ENCODE assay signal across 8 cellular contexts in genomic region chr12:6851921-6852650, GRCh38. TPM values are rescaled to one million over a fixed set of nuclear protein-coding genes. Genes with fewer than 3 reads are reported as not detected.
DNase-seq lines count a peak whose midpoint lies in the region; ATAC-seq, FAIRE-seq and TF ChIP-seq lines count a peak whose summit lies in the region.

Gene USP5 (plus strand): TSS chr12:6852150. CDS start chr12:6852180, 30 bp downstream.

- H3K79me1 ChIP-seq in trophoblast cell (ENCODE audit: low read length) = peaks cover 5% of the 10 kb centered on the region

- H2BK120ac ChIP-seq in trophoblast cell (ENCODE audit: insufficient read depth, low read length, poor library complexity) = peak within 1 kb of the TSS; percentile 7

- intact Hi-C loops in transverse colon (cut with DNase I; ENCODE audit: low total_unique reads) = no loop called here

- H4K8ac ChIP-seq in trophoblast cell (ENCODE audit: low read depth, low read length) = peak within 1 kb of the TSS; percentile 87

- no peaks in the 10 kb centered on the region for H3K27me3 ChIP-seq in cardiac muscle cell
- H3K27me3 ChIP-seq in trophoblast cell (ENCODE audit: insufficient read depth, low read length) = no peaks in the 10 kb centered on the region
- H3K27me3 ChIP-seq in transverse colon = no peaks in the 10 kb centered on the region

- H3K14ac ChIP-seq in trophoblast cell (ENCODE audit: low read length) = peak within 1 kb of the TSS; percentile 55

- H3K4ac ChIP-seq in trophoblast cell (ENCODE audit: low read depth, low read length) = peak within 1 kb of the TSS; percentile 65

- no peaks in the 10 kb centered on the region for H3K9me3 Mint-ChIP-seq in T-cell

- peak; percentile 92 for DNase-seq in GM12891 (ENCODE audit: insufficient read length, low spot score)
- peak; percentile 99 for DNase-seq in NCI-H1436 treated with DMSO at 0.1 percent for 48 hours (lab: John Stamatoyannopoulos, UW)
- peak; percentile 92 to 100 (median 99) for DNase-seq in T-cell
- DNase-seq in cardiac muscle cell (ENCODE audit: low read depth in 1 of 2, low spot score in 1 of 2) = peak; percentile 99 to 100
- DNase-seq in trophoblast cell = peak; percentile 99 to 100
- DNase-seq in transverse colon = peak; percentile 99

- in situ Hi-C loops in transverse colon (cut with MboI; ENCODE audit: low pct_ligation_motif_present in 1 of 4, low pct_unique_long_range_greater_than_20kb in 1 of 4, low sequenced_read_pairs in 3 of 4) = no loop called here

- H3K4me3 Mint-ChIP-seq in T-cell = peak within 1 kb of the TSS; percentile 79 to 98 (median 94)

- peak within 1 kb of the TSS; percentile 60 for H3K18ac ChIP-seq in trophoblast cell (ENCODE audit: low read length)

- no peaks in the 10 kb centered on the region for H3K27me3 Mint-ChIP-seq in T-cell

- H3K36me3 ChIP-seq in cardiac muscle cell (peaks cover 16% of the 10 kb centered on the region), trophoblast cell (ENCODE audit: control insufficient read depth in 1 of 2, insufficient read depth in 2 of 2, low read length in 2 of 2) (peaks cover 24 to 39% of the 10 kb centered on the region in 2 experiments), transverse colon (peaks cover 0 to 8% (median 2%) of the 10 kb centered on the region in 4 donors)

- H2BK5ac ChIP-seq in trophoblast cell (ENCODE audit: low read depth, low read length, poor library complexity) = peak within 1 kb of the TSS; percentile 27

- peaks cover 9% of the 10 kb centered on the region for H3K36me3 Mint-ChIP-seq in T-cell

- H3K4me2 ChIP-seq in trophoblast cell (ENCODE audit: low read length) = peak within 1 kb of the TSS; percentile 74

- POLR2A ChIA-PET in T-cell (lab: Charles Lee) = interaction anchor here (0.5 to 3.1 kb wide), 12 partner anchors 15 to 380 kb away, joined by 3 to 19 read pairs (median 4); partner anchors contain the start of genes C12orf57 (in 1 of the 2), ENO2 (in 1 of the 2), LPCAT3 (in 1 of the 2) and LRRC23 (in 1 of the 2)

- TF ChIP-seq CTCF in cardiac muscle cell (IDR thresholded peaks at IDR 0.05; ENCODE audit: low read depth, low read length) (no peak), transverse colon (IDR thresholded peaks at IDR 0.05) (no peak)

- CTCF ChIA-PET in T-cell (lab: Charles Lee) = interaction anchor here (0.5 to 3.9 kb wide), 31 partner anchors 13 to 1374 kb away, joined by 3 to 58 read pairs (median 4); partner anchors contain the start of genes C12orf57 (in 1 of the 2), COPS7A (in 1 of the 2), LPCAT3 (in 1 of the 2) and MLF2 (in 1 of the 2)

- H3K9me3 ChIP-seq in cardiac muscle cell (ENCODE audit: low read depth) (no peaks in the 10 kb centered on the region), trophoblast cell (ENCODE audit: insufficient read depth, low read depth, low read length) (no peaks in the 10 kb centered on the region), transverse colon (no peaks in the 10 kb centered on the region)

- peak within 1 kb of the TSS; percentile 20 for H2AFZ ChIP-seq in trophoblast cell (ENCODE audit: insufficient read depth, low read length, poor library complexity)

- peaks cover 4% of the 10 kb centered on the region for H3K79me2 ChIP-seq in trophoblast cell (ENCODE audit: control insufficient read depth, insufficient read depth, low read length, poor library complexity)

- H3K9ac ChIP-seq in trophoblast cell (ENCODE audit: low read length) = peak within 1 kb of the TSS; percentile 86

- H3K4me3 ChIP-seq in cardiac muscle cell = peak within 1 kb of the TSS; percentile 53
- peak within 1 kb of the TSS; percentile 94 for H3K4me3 ChIP-seq in trophoblast cell (ENCODE audit: low read depth, low read length)
- H3K4me3 ChIP-seq in transverse colon = peak within 1 kb of the TSS; percentile 38 to 82 (median 54)

- ATAC-seq in HG02840 (IDR thresholded peaks at IDR 0.05; ENCODE audit: low FRiP score, unreplicated experiment) (peak; percentile 77), T-cell (replicated peaks in 1 of 4) (peak; percentile 78 to 81 (median 79))

- H3K4me1 ChIP-seq in cardiac muscle cell (ENCODE audit: low read depth) (no peaks in the 10 kb centered on the region), trophoblast cell (ENCODE audit: control insufficient read depth in 1 of 2, insufficient read depth in 2 of 2, low read length in 2 of 2) (peaks cover 14 to 15% of the 10 kb centered on the region in 2 experiments), transverse colon (peaks cover 10 to 27% (median 17%) of the 10 kb centered on the region in 4 donors)

- H3K27ac ChIP-seq in adipose tissue (ENCODE audit: low read depth, low read length) (peak within 1 kb of the TSS; percentile 74), cardiac muscle cell (peak within 1 kb of the TSS; percentile 84), trophoblast cell (ENCODE audit: low read depth, low read length) (peak within 1 kb of the TSS; percentile 55), transverse colon (peak within 1 kb of the TSS; percentile 97 to 99 (median 98))

- TF ChIP-seq POLR2A in GM12891 (IDR thresholded peaks at IDR 0.05; ENCODE audit: low read depth, low read length) (peak; percentile 85), transverse colon (IDR thresholded peaks at IDR 0.05) (no peak)

- H3K27ac Mint-ChIP-seq in T-cell = peak within 1 kb of the TSS; percentile 98 to 99

- peak within 1 kb of the TSS; percentile 84 for H4K91ac ChIP-seq in trophoblast cell (ENCODE audit: low read depth, low read length)

- 0% methylated on average over 64 to 65 of the region's 65 CpGs for WGBS in adipose tissue, 3 donors
- no CpG with 5 or more reads among the region's 65 CpGs for WGBS in trophoblast cell (ENCODE audit: extremely low coverage, insufficient coverage, insufficient read length)
- 0% methylated on average over 50 of the region's 65 CpGs; no CpG with 5 or more reads in 1 of the 2 donors for WGBS in transverse colon (ENCODE audit: low coverage in 1 of 2), 2 donors

- peak within 1 kb of the TSS; percentile 67 for H4K12ac ChIP-seq in trophoblast cell (ENCODE audit: low read depth, low read length)

- TF ChIP-seq EP300 in transverse colon (IDR thresholded peaks at IDR 0.05; ENCODE audit: low read depth) = no peak

- peak; percentile 100 for FAIRE-seq in GM12891 (lab: Jason Lieb, UNC)

- peaks cover 22 to 38% (median 33%) of the 10 kb centered on the region in 3 donors for H3K4me1 Mint-ChIP-seq in T-cell

- no peak within 1 kb of the TSS for H3K23ac ChIP-seq in trophoblast cell (ENCODE audit: low read length)

- peak within 1 kb of the TSS; percentile 16 for H2BK12ac ChIP-seq in trophoblast cell (ENCODE audit: low read length)

- peak within 1 kb of the TSS; percentile 76 for H2AK5ac ChIP-seq in trophoblast cell (ENCODE audit: low read length)

TF ChIP-seq in GM12891, 5 proteins besides CTCF, POLR2A, EP300 and RAD21:
- no peak for TF ChIP-seq POU2F2 (IDR thresholded peaks at IDR 0.05; ENCODE audit: low read depth, low read length)
- TF ChIP-seq SPI1 (IDR thresholded peaks at IDR 0.05; ENCODE audit: low read depth, low read length) = peak; percentile 40
- peak; percentile 84 for TF ChIP-seq POLR2AphosphoS5 (IDR thresholded peaks at IDR 0.05; ENCODE audit: low read depth, low read length)
- peak; percentile 75 for TF ChIP-seq TAF1 (IDR thresholded peaks at IDR 0.05; ENCODE audit: low read depth, low read length)

RNA-seq across cellular contexts. Expression of gene USP5, which starts in this region (rescaled TPM):
- polyA plus RNA-seq in GM12891 (2012; ENCODE audit: low read depth, missing spikeins) = 53.3 TPM
- total RNA-seq in T-cell (10 to 100 TPM; 64.2 to 95.8 (median 85.8) TPM), cardiac muscle cell (145 and 150 TPM in 2 replicates), transverse colon (100 to 1,000 TPM in 1 of 4 donors, 10 to 100 TPM in 3; 30.5 to 171 (median 35.4) TPM)
- polyA plus RNA-seq in adipose tissue (10 to 100 TPM; 14.7 to 32.5 (median 28.5) TPM), cardiac muscle cell (156 TPM in 2 replicates)
- polyA plus RNA-seq in trophoblast cell (2013) = 96.6 and 101 TPM in 2 replicates

Comparison
In these comparisons a context has a peak if more than half of its experiments do, and no peak if none do; other contexts are left out.
1. Peak in every context shown above with its lines: DNase-seq, ATAC-seq, H3K4me3 ChIP-seq and H3K27ac ChIP-seq.